In genomic region chr17:31394544-31394943, GRCh38 we compare ENCODE assay signal across 9 cellular contexts. TPM values are rescaled to one million over a fixed set of nuclear protein-coding genes. Genes with fewer than 3 reads are reported as not detected.
DNase-seq lines count a peak whose midpoint lies in the region; ATAC-seq and TF ChIP-seq lines count a peak whose summit lies in the region.
"Had no signal": no experiment of that assay in that cellular context is flagged by ENCODE, and none has a peak within 500 bp of the region (broad histone marks: within the 10 kb centered on the region; RNA-seq: fewer than 3 reads in every experiment).

No MANE protein-coding gene starts in this region.

- 9 to 11% (median 10%) methylated on average over 11 of the region's 11 CpGs for WGBS in ovary, 3 donors

- DNase-seq in stimulated activated CD4-positive, alpha-beta T cell treated with anti-CD3 and anti-CD28 coated beads, Interleukin-15, amount 100 ng/mL, for 24 hours = peak; percentile 58
- DNase-seq in stimulated activated CD4-positive, alpha-beta T cell treated with anti-CD3 and anti-CD28 coated beads, Interleukin-12 subunit alpha, Interleukin-12 subunit beta, amount 100 ng/mL, for 4 hours = no peak
- DNase-seq in activated CD4-positive, alpha-beta memory T cell treated with anti-CD3 and anti-CD28 coated beads for 36 hours = peak; percentile 63
- DNase-seq in fibroblast of the conjunctiva (ENCODE audit: low read depth) = peak; percentile 47
- DNase-seq in ovary = peak; percentile 49 to 81 (median 75)

- no peak overlapping the region for H3K27ac ChIP-seq in ovary
- H3K27ac ChIP-seq: psoas muscle had no signal

- TF ChIP-seq POLR2A in ovary (IDR thresholded peaks at IDR 0.05) = no peak

- H3K9me3 Mint-ChIP-seq in activated CD4-positive, alpha-beta memory T cell treated with anti-CD3 and anti-CD28 coated beads for 36 hours = no peaks in the 10 kb centered on the region

- H3K27me3 Mint-ChIP-seq in activated CD4-positive, alpha-beta memory T cell treated with anti-CD3 and anti-CD28 coated beads for 36 hours = peaks cover 42% of the 10 kb centered on the region

- H3K36me3 Mint-ChIP-seq in activated CD4-positive, alpha-beta memory T cell treated with anti-CD3 and anti-CD28 coated beads for 36 hours = no peaks in the 10 kb centered on the region

- POLR2A ChIA-PET in activated CD4-positive, alpha-beta memory T cell treated with anti-CD3 and anti-CD28 coated beads for 36 hours (lab: Charles Lee) = no interaction called here

- intact Hi-C loops in activated CD4-positive, alpha-beta memory T cell treated with anti-CD3 and anti-CD28 coated beads for 36 hours (cut with micrococcal nuclease) = no loop called here
- intact Hi-C loops in ovary (cut with DNase I) = no loop called here

- no peaks in the 10 kb centered on the region for H3K4me1 ChIP-seq in ovary (ENCODE audit: insufficient read depth)
- H3K4me1 ChIP-seq: psoas muscle had no signal

- H3K9me3 ChIP-seq in ovary = no peaks in the 10 kb centered on the region
- H3K9me3 ChIP-seq: psoas muscle had no signal

- H3K36me3 ChIP-seq in ovary = no peaks in the 10 kb centered on the region

- no peak for TF ChIP-seq CTCF in ovary (IDR thresholded peaks at IDR 0.05)

- ATAC-seq in GM18517 (IDR thresholded peaks at IDR 0.05; ENCODE audit: unreplicated experiment) (no peak), esophagus mucosa (no peak), GM18519 (IDR thresholded peaks at IDR 0.05; ENCODE audit: low FRiP score, unreplicated experiment) (no peak)

- H3K4me3 Mint-ChIP-seq in activated CD4-positive, alpha-beta memory T cell treated with anti-CD3 and anti-CD28 coated beads for 36 hours = no peak overlapping the region

- H3K27me3 ChIP-seq in ovary = no peaks in the 10 kb centered on the region

- no peak overlapping the region for H3K27ac Mint-ChIP-seq in activated CD4-positive, alpha-beta memory T cell treated with anti-CD3 and anti-CD28 coated beads for 36 hours

- CTCF ChIA-PET in activated CD4-positive, alpha-beta memory T cell treated with anti-CD3 and anti-CD28 coated beads for 36 hours (lab: Charles Lee) = no interaction called here

- no peaks in the 10 kb centered on the region for H3K4me1 Mint-ChIP-seq in activated CD4-positive, alpha-beta memory T cell treated with anti-CD3 and anti-CD28 coated beads for 36 hours (ENCODE audit: low read depth)

- no peak overlapping the region for H3K4me3 ChIP-seq in ovary
- H3K4me3 ChIP-seq: psoas muscle had no signal

- TF ChIP-seq EP300 in ovary (IDR thresholded peaks at IDR 0.05) = no peak

RNA-seq across cellular contexts. Expression of gene RAB11FIP4, which starts 3.1 kb away (rescaled TPM):
- 10 to 100 TPM; 35.0 to 35.6 TPM for total RNA-seq in activated CD4-positive, alpha-beta memory T cell treated with anti-CD3 and anti-CD28 coated beads for 36 hours
- total RNA-seq in ovary = 10 to 100 TPM in 2 of 7 donors, 1 to 10 TPM in 5; 3.1 to 16.5 (median 6.4) TPM
- 1 to 10 TPM; 1.8 to 4.5 TPM for polyA plus RNA-seq in ovary
- 10.3 TPM for total RNA-seq in esophagus mucosa
